ENCODE assay signal across 18 cellular contexts in the genomic region with DNA sequence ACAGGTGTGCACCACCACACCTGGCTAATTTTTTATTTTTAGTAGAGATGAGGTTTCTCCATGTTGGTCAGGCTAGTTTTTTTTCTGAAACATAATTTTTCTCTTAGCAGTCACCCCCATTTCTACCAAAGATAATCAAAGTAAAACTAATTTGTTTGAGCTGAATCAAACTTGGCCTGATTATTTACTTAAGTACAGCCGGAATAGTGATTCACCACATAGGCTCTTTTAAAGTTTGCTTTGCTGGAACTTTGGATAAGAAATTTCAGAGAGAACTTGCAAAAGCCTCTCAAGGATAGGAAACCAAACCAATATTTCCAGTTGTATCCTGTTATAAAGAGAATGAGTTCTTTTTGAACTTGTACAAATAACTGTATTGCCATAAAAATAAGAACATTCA.
DNase-seq lines count a peak whose midpoint lies in the region; ATAC-seq, FAIRE-seq and TF ChIP-seq lines count a peak whose summit lies in the region.
"Had no signal": no experiment of that assay in that cellular context is flagged by ENCODE, and none has a peak within 500 bp of the region (broad histone marks: within the 10 kb centered on the region; RNA-seq: fewer than 3 reads in every experiment).

No MANE protein-coding gene starts in this region.

- H3K18ac ChIP-seq in IMR-90 (ENCODE audit: low read depth, low read length) (no peak overlapping the region), trophoblast cell (ENCODE audit: low read length) (no peak overlapping the region)

- H3K9ac ChIP-seq in IMR-90 (ENCODE audit: low read depth, low read length) (no peak overlapping the region), trophoblast cell (ENCODE audit: low read length) (no peak overlapping the region)

- H3K9me3 ChIP-seq in IMR-90 (ENCODE audit: control insufficient read depth, insufficient read depth, low read length) (no peaks in the 10 kb centered on the region), trophoblast cell (ENCODE audit: insufficient read depth, low read depth, low read length) (no peaks in the 10 kb centered on the region)
- H3K9me3 ChIP-seq: gastroesophageal sphincter, neutrophil had no signal

- TF ChIP-seq RAD21 in IMR-90 (IDR thresholded peaks at IDR 0.05; ENCODE audit: low read length): no peak

- H4K5ac ChIP-seq in IMR-90 (ENCODE audit: low read depth, low read length): no peak overlapping the region

- no peaks in the 10 kb centered on the region for H4K20me1 ChIP-seq in IMR-90 (ENCODE audit: insufficient read depth, low read length)

- H2BK120ac ChIP-seq in IMR-90 (ENCODE audit: low read depth, low read length) (no peak overlapping the region), trophoblast cell (ENCODE audit: insufficient read depth, low read length, poor library complexity) (no peak overlapping the region)

- no peaks in the 10 kb centered on the region for H3K9me1 ChIP-seq in IMR-90 (ENCODE audit: insufficient read depth, low read length)

- TF ChIP-seq CTCF in IMR-90 (conservative IDR thresholded peaks at IDR 0.05; ENCODE audit: low read depth, low read length) (no peak), bronchial epithelial cell (IDR thresholded peaks at IDR 0.05; ENCODE audit: insufficient read depth, low read length, severe bottlenecking) (no peak)

- H3K27ac ChIP-seq in ACC112 (ENCODE audit: low read depth, low read length): peak overlapping the region; percentile 61
- peak overlapping the region; percentile 87 for H3K27ac ChIP-seq in IMR-90 (ENCODE audit: insufficient read depth, low read length)
- no peak overlapping the region for H3K27ac ChIP-seq in trophoblast cell (ENCODE audit: low read depth, low read length)
- H3K27ac ChIP-seq: gastroesophageal sphincter, neutrophil had no signal

- H2BK20ac ChIP-seq in IMR-90 (ENCODE audit: low read depth, low read length): no peak overlapping the region

- H3K4me1 ChIP-seq in ACC112 (ENCODE audit: control insufficient read depth, insufficient read depth, low read length, unreplicated experiment) (peaks cover 14% of the 10 kb centered on the region), IMR-90 (ENCODE audit: control insufficient read depth, insufficient read depth, low read length) (peaks cover 2% of the 10 kb centered on the region; the same call in 1 of the 2 replicates), trophoblast cell (ENCODE audit: control insufficient read depth in 1 of 2, insufficient read depth in 2 of 2, low read length in 2 of 2) (no peaks in the 10 kb centered on the region)
- H3K4me1 ChIP-seq: gastroesophageal sphincter had no signal

- H3K4me2 ChIP-seq in IMR-90 (ENCODE audit: low read depth, low read length) (peak overlapping the region; percentile 77), trophoblast cell (ENCODE audit: low read length) (no peak overlapping the region)

- no peak overlapping the region for H3K14ac ChIP-seq in IMR-90 (replicated peaks; ENCODE audit: low read depth, low read length)
- no peak overlapping the region for H3K14ac ChIP-seq in trophoblast cell (ENCODE audit: low read length)

- H4K12ac ChIP-seq in trophoblast cell (ENCODE audit: low read depth, low read length): no peak overlapping the region

- H3K23ac ChIP-seq in IMR-90 (ENCODE audit: low read depth, low read length): no peak overlapping the region
- H3K23ac ChIP-seq in trophoblast cell (ENCODE audit: low read length): no peak overlapping the region

- CTCF ChIA-PET in IMR-90 (lab: Yijun Ruan, JAX): no interaction called here

- no peak for TF ChIP-seq POLR2A in IMR-90 (IDR thresholded peaks at IDR 0.05; ENCODE audit: low read depth, low read length)

- POLR2A ChIA-PET in IMR-90 (lab: Charles Lee; ENCODE audit: unreplicated experiment): interaction anchor here (2.3 kb wide), 1 partner anchor 69 kb away, joined by 8 read pairs; no protein-coding TSS in a partner anchor

- dilution Hi-C loops in IMR-90 (cut with HindIII; ENCODE audit: low sequenced_read_pairs, unreplicated experiment): no loop called here

- peak overlapping the region; percentile 56 for H3K4me3 ChIP-seq in ACC112 (ENCODE audit: low read depth, low read length)
- no peak overlapping the region for H3K4me3 ChIP-seq in IMR-90 (ENCODE audit: insufficient read depth, low read depth, low read length)
- no peak overlapping the region for H3K4me3 ChIP-seq in bronchial epithelial cell (ENCODE audit: low read depth, low read length)
- H3K4me3 ChIP-seq in trophoblast cell (ENCODE audit: low read depth, low read length): no peak overlapping the region
- H3K4me3 ChIP-seq: gastroesophageal sphincter had no signal

- no peak overlapping the region for H4K91ac ChIP-seq in IMR-90 (ENCODE audit: insufficient read depth, low read depth, low read length)
- no peak overlapping the region for H4K91ac ChIP-seq in trophoblast cell (ENCODE audit: low read depth, low read length)

- H3K36me3 ChIP-seq in ACC112 (ENCODE audit: insufficient read depth, low read length) (no peaks in the 10 kb centered on the region), IMR-90 (ENCODE audit: control insufficient read depth, insufficient read depth, low read length) (no peaks in the 10 kb centered on the region), bronchial epithelial cell (ENCODE audit: control insufficient read depth, insufficient read depth, low read length) (no peaks in the 10 kb centered on the region), trophoblast cell (ENCODE audit: control insufficient read depth in 1 of 2, insufficient read depth in 2 of 2, low read length in 2 of 2) (peaks cover 0 to 2% of the 10 kb centered on the region in 2 experiments)
- H3K36me3 ChIP-seq: gastroesophageal sphincter, neutrophil had no signal

- H2BK12ac ChIP-seq in trophoblast cell (ENCODE audit: low read length): no peak overlapping the region

- no peak for FAIRE-seq in bronchial epithelial cell (lab: Jason Lieb, UNC)

- H2AK9ac ChIP-seq in IMR-90 (replicated peaks; ENCODE audit: low read depth, low read length, poor library complexity): no peak overlapping the region

- BruUV-seq in IMR-90 (replicated peaks; lab: Mats Ljungman, UMichigan): no TSS peak

- no CpG with 5 or more reads among the region's 1 CpG for WGBS in IMR-90 (ENCODE audit: extremely low coverage in 2 of 2, insufficient read length in 1 of 2), 2 experiments
- WGBS in trophoblast cell (ENCODE audit: extremely low coverage, insufficient coverage, insufficient read length): no CpG with 5 or more reads among the region's 1 CpG

- in situ Hi-C loops in IMR-90 (cut with MboI; ENCODE audit: low sequenced_read_pairs): no loop called here

- no peak overlapping the region for H2AK5ac ChIP-seq in IMR-90 (ENCODE audit: low read depth, low read length)
- no peak overlapping the region for H2AK5ac ChIP-seq in trophoblast cell (ENCODE audit: low read length)

- H3K79me2 ChIP-seq in ACC112 (ENCODE audit: control insufficient read depth, insufficient read depth, low read length, unreplicated experiment) (no peaks in the 10 kb centered on the region), trophoblast cell (ENCODE audit: control insufficient read depth, insufficient read depth, low read length, poor library complexity) (no peaks in the 10 kb centered on the region)

- no peaks in the 10 kb centered on the region for H3K79me1 ChIP-seq in IMR-90 (ENCODE audit: low read depth in 1 of 2, low read length in 2 of 2)
- H3K79me1 ChIP-seq in trophoblast cell (ENCODE audit: low read length): no peaks in the 10 kb centered on the region

- intact Hi-C loops in IMR-90 (cut with micrococcal nuclease): loop anchor here (1.0 to 2.0 kb wide), 2 partner anchors 69 to 105 kb away; a partner anchor contains a TSS

- ATAC-seq in IMR-90 (ENCODE audit: low read depth) (peak; percentile 79), HG02571 (IDR thresholded peaks at IDR 0.05; ENCODE audit: unreplicated experiment) (no peak)
- ATAC-seq: activated CD8-positive, alpha-beta T cell treated with anti-CD3 and anti-CD28 coated beads for 36 hours; activated T-helper 17 cell treated with anti-CD3 and anti-CD28 coated beads, Interleukin-2, amount 50 U/mL, for 72 hours; gastroesophageal sphincter; sciatic nerve had no signal

- H3K27me3 ChIP-seq in ACC112 (ENCODE audit: insufficient read depth, low read length): no peaks in the 10 kb centered on the region
- H3K27me3 ChIP-seq in IMR-90 (ENCODE audit: control insufficient read depth, insufficient read depth, low read length): no peaks in the 10 kb centered on the region; the same call in 1 of the 2 replicates
- H3K27me3 ChIP-seq in bronchial epithelial cell (ENCODE audit: control insufficient read depth, insufficient read depth, low read length): no peaks in the 10 kb centered on the region
- no peaks in the 10 kb centered on the region for H3K27me3 ChIP-seq in trophoblast cell (ENCODE audit: insufficient read depth, low read length)
- H3K27me3 ChIP-seq: gastroesophageal sphincter, neutrophil had no signal

- H2AFZ ChIP-seq in ACC112 (ENCODE audit: low read length, unreplicated experiment) (no peak overlapping the region), IMR-90 (replicated peaks; ENCODE audit: low read length, poor library complexity) (no peak overlapping the region), trophoblast cell (ENCODE audit: insufficient read depth, low read length, poor library complexity) (no peak overlapping the region)

- DNase-seq in IMR-90 (peak; percentile 84), bronchial epithelial cell (ENCODE audit: low read depth) (peak; percentile 81), iris pigment epithelial cell (ENCODE audit: low read depth) (peak; percentile 91), amygdala (lab: John Stamatoyannopoulos, UW) (no peak), C1 segment of cervical spinal cord (lab: John Stamatoyannopoulos, UW) (no peak), trophoblast cell (no peak)
- DNase-seq: activated CD8-positive, alpha-beta T cell treated with anti-CD3 and anti-CD28 coated beads for 36 hours; H9; immature natural killer cell; mesendoderm; NCI-H1092 treated with DMSO at 0.1 percent for 48 hours; NCI-H82 had no signal

- no peak overlapping the region for H3K56ac ChIP-seq in IMR-90 (ENCODE audit: extremely low read depth, insufficient read depth, low read length)

- H3K4ac ChIP-seq in IMR-90 (ENCODE audit: low read depth, low read length) (no peak overlapping the region; the same call in 1 of the 2 replicates), trophoblast cell (ENCODE audit: low read depth, low read length) (no peak overlapping the region)

- H2BK5ac ChIP-seq in IMR-90 (ENCODE audit: low read depth, low read length, poor library complexity, severe bottlenecking) (peak overlapping the region; percentile 56), trophoblast cell (ENCODE audit: low read depth, low read length, poor library complexity) (no peak overlapping the region)

- H4K8ac ChIP-seq in IMR-90 (ENCODE audit: low read depth in 2 of 2, low read length in 2 of 2) (no peak overlapping the region), trophoblast cell (ENCODE audit: low read depth, low read length) (no peak overlapping the region)

- no peak overlapping the region for H2BK15ac ChIP-seq in IMR-90 (ENCODE audit: low read depth, low read length)

TF ChIP-seq in IMR-90, 13 proteins besides CTCF, POLR2A, EP300 and RAD21:
- peak; percentile 36; the same call in 1 of the 2 replicates for TF ChIP-seq FOS (IDR thresholded peaks at IDR 0.05; ENCODE audit: low read depth, low read length)
- no peak for TF ChIP-seq CEBPB (IDR thresholded peaks at IDR 0.05; ENCODE audit: low read depth, low read length)
TF ChIP-seq in IMR-90: peak in this region for 1.

Comparison
In these comparisons a context has a peak if more than half of its experiments do, and no peak if none do; other contexts are left out.
1. DNase-seq: peak in IMR-90 (single experiment), bronchial epithelial cell (single experiment) and iris pigment epithelial cell (single experiment); none in amygdala (0 of 56), C1 segment of cervical spinal cord (0 of 14) and trophoblast cell (0 of 2).